Comparison of ENCODE assay signal across 6 cellular contexts in the genomic region with DNA sequence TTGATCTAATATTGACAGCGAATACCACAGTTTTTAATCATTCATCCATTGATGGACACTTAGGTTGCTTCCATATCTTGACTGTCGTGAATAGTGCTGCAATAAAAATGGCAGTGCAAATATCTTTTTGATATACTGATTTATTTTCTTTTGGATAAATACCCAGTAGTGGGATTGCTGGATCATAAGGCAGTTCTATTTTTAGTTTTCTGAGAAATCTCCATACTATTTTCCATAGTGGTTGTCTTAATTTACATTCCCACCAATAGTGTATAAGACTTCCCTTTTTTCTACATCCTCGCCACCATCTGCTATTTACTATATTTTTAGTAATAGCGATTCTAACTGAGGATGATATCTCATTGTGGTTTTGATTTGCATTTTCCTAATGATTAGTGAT.
"Had no signal": no experiment of that assay in that cellular context is flagged by ENCODE, and none has a peak within 500 bp of the region (broad histone marks: within the 10 kb centered on the region; RNA-seq: fewer than 3 reads in every experiment).

No MANE protein-coding gene starts in this region.

- H3K4me3 ChIP-seq: K562 had no signal

- H3K27ac ChIP-seq: HL-60, KMS-11 had no signal

- H3K4me2 ChIP-seq: KMS-11 had no signal

- H3K9ac ChIP-seq: KMS-11 had no signal

- ATAC-seq: HepG2, K562 had no signal

- DNase-seq: KBM-7, KG1 had no signal
